Comparison of ENCODE assay signal across 8 cellular contexts in the genomic region with DNA sequence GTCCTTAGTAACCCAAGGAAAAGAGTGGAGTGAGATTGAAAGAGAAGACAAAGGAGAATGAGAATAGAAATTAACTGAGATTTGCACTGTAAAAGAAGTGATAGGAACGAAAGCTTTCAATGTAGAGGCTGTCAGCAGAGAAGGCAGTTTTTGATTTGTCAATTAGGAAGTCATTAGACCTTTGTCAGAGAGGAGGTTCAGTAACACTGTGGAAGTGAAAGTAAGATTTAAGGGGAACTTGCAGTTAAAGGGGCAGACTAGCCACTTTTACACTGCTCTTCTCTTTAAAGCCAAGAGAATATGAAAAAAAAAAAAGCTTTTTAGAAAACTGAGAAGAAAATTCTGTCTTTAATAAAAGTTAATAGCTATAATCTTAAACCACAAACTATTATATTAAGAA. TPM values are rescaled to one million over a fixed set of nuclear protein-coding genes. Genes with fewer than 3 reads are reported as not detected.
DNase-seq lines count a peak whose midpoint lies in the region; ATAC-seq and TF ChIP-seq lines count a peak whose summit lies in the region.

No MANE protein-coding gene starts in this region.

- H3K4me1 ChIP-seq in neutrophil (ENCODE audit: control insufficient read depth in 1 of 2, insufficient read depth in 1 of 2, low read depth in 1 of 2, low read length in 1 of 2), result peaks cover 0 to 11% of the 10 kb centered on the region in 2 experiments

- no peak overlapping the region for H3K27ac Mint-ChIP-seq in T-cell

- no peaks in the 10 kb centered on the region for H3K36me3 ChIP-seq in neutrophil

- H3K4me3 Mint-ChIP-seq in T-cell, result no peak overlapping the region

- peaks cover 0 to 4% of the 10 kb centered on the region in 2 donors for H3K27me3 Mint-ChIP-seq in T-cell

- CTCF ChIA-PET in T-cell (lab: Charles Lee), result interaction anchor here in 1 of 2 donors (0.6 kb wide), 1 partner anchor 8 kb away, joined by 4 read pairs; no protein-coding TSS in a partner anchor

- no peaks in the 10 kb centered on the region for H3K4me1 Mint-ChIP-seq in T-cell

- DNase-seq in SIG-M5 (lab: John Stamatoyannopoulos, UW), result peak; percentile 70
- DNase-seq in T-cell, result no peak
- no peak for DNase-seq in NCI-H82 (lab: John Stamatoyannopoulos, UW)
- no peak for DNase-seq in NCI-H1694 treated with DMSO at 0.1 percent for 48 hours (lab: John Stamatoyannopoulos, UW)
- no peak for DNase-seq in amygdala (lab: John Stamatoyannopoulos, UW)

- no peaks in the 10 kb centered on the region for H3K36me3 Mint-ChIP-seq in T-cell

- no peak for TF ChIP-seq CTCF in neutrophil (IDR thresholded peaks at IDR 0.05)

- no peaks in the 10 kb centered on the region for H3K27me3 ChIP-seq in neutrophil

- H3K4me3 ChIP-seq in neutrophil (ENCODE audit: low read depth in 1 of 2, low read length in 1 of 2), result no peak overlapping the region

- POLR2A ChIA-PET in T-cell (lab: Charles Lee), result interaction anchor here in 1 of 2 donors (0.6 kb wide), 1 partner anchor 8 kb away, joined by 3 read pairs; no protein-coding TSS in a partner anchor

- H3K9me3 Mint-ChIP-seq in T-cell, result no peaks in the 10 kb centered on the region

- peak; percentile 84 for ATAC-seq in GM19035 (IDR thresholded peaks at IDR 0.05; ENCODE audit: unreplicated experiment)
- ATAC-seq in HG02970 (IDR thresholded peaks at IDR 0.05; ENCODE audit: low FRiP score, unreplicated experiment), result peak; percentile 97
- no peak for ATAC-seq in T-cell (replicated peaks in 1 of 4)

- no peaks in the 10 kb centered on the region for H3K9me3 ChIP-seq in neutrophil

- H3K27ac ChIP-seq in neutrophil, result peak overlapping the region; percentile 4

RNA-seq across cellular contexts. Expression of a gene that starts 11.5 kb away (rescaled TPM):
- 1 to 10 TPM in 1 of 5 donors, under 1 TPM in 3, not detected in 1; 0.30 to 1.8 (median 0.77) TPM for total RNA-seq in T-cell

Comparison
In these comparisons a context has a peak if more than half of its experiments do, and no peak if none do; other contexts are left out.
1. ATAC-seq: peak in GM19035 (single experiment) and HG02970 (single experiment); none in T-cell (0 of 4).